2 cellular contexts compared by ENCODE assay signal in genomic region chr7:95180-95862, GRCh38.
TF ChIP-seq lines count a peak whose summit lies in the region.

No MANE protein-coding gene starts in this region.

TF ChIP-seq in SK-N-SH, 30 proteins besides CTCF, POLR2A, EP300 and RAD21 (continued from another document):
- TF ChIP-seq ZBTB33 (IDR thresholded peaks at IDR 0.05; ENCODE audit: borderline replicate concordance, low read depth), result no peak
- TF ChIP-seq RCOR1 (IDR thresholded peaks at IDR 0.05; ENCODE audit: low read length), result no peak
- no peak for TF ChIP-seq ELF1 (IDR thresholded peaks at IDR 0.05)
- no peak for TF ChIP-seq SIN3A (IDR thresholded peaks at IDR 0.05; ENCODE audit: borderline replicate concordance, low read depth, low read length)
- no peak for TF ChIP-seq FOXM1 (IDR thresholded peaks at IDR 0.05; ENCODE audit: low read depth)
- no peak for TF ChIP-seq REST (IDR thresholded peaks at IDR 0.05; ENCODE audit: low read depth, low read length)
- no peak for TF ChIP-seq MEF2A (IDR thresholded peaks at IDR 0.05; ENCODE audit: borderline replicate concordance, low read depth)
- no peak for TF ChIP-seq TCF12 (IDR thresholded peaks at IDR 0.05)
- TF ChIP-seq POLR2AphosphoS5 (IDR thresholded peaks at IDR 0.05; ENCODE audit: low read depth, low read length), result no peak
- TF ChIP-seq USF1 (IDR thresholded peaks at IDR 0.05; ENCODE audit: borderline replicate concordance, low read depth), result no peak
- no peak for TF ChIP-seq FOXJ3 (CRISPR knock-in tag; IDR thresholded peaks at IDR 0.05)
- no peak for TF ChIP-seq EZH2phosphoT487 (IDR thresholded peaks at IDR 0.05; ENCODE audit: borderline replicate concordance, low read depth)
- no peak for TF ChIP-seq SMC3 (IDR thresholded peaks at IDR 0.05; ENCODE audit: low read depth, low read length)
- no peak for TF ChIP-seq TAF1 (IDR thresholded peaks at IDR 0.05; ENCODE audit: borderline replicate concordance, low read depth, low read length)

TF ChIP-seq in SK-N-SH treated with all-trans-retinoic acid at 6 μM for 48 hours, 23 proteins besides CTCF, POLR2A, EP300 and RAD21:
- no peak for TF ChIP-seq TSHZ2 (CRISPR knock-in tag; IDR thresholded peaks at IDR 0.05)
- TF ChIP-seq OSR1 (CRISPR knock-in tag; IDR thresholded peaks at IDR 0.05), result no peak
- TF ChIP-seq ZFP3 (CRISPR knock-in tag; IDR thresholded peaks at IDR 0.05), result no peak
- TF ChIP-seq ESRRG (CRISPR knock-in tag; IDR thresholded peaks at IDR 0.05), result no peak
- TF ChIP-seq ZNF8 (CRISPR knock-in tag; IDR thresholded peaks at IDR 0.05), result no peak
- no peak for TF ChIP-seq GLIS3 (CRISPR knock-in tag; IDR thresholded peaks at IDR 0.05)
- no peak for TF ChIP-seq ARNTL (CRISPR knock-in tag; IDR thresholded peaks at IDR 0.05; ENCODE audit: borderline replicate concordance, low read depth)
- TF ChIP-seq CREB5 (CRISPR knock-in tag; IDR thresholded peaks at IDR 0.05; ENCODE audit: low read depth), result no peak
- TF ChIP-seq BACH2 (CRISPR knock-in tag; IDR thresholded peaks at IDR 0.05; ENCODE audit: borderline replicate concordance), result no peak
- TF ChIP-seq PPARA (CRISPR knock-in tag; IDR thresholded peaks at IDR 0.05; ENCODE audit: borderline replicate concordance), result no peak
- no peak for TF ChIP-seq ISL1 (CRISPR knock-in tag; IDR thresholded peaks at IDR 0.05)
- TF ChIP-seq RARB (CRISPR knock-in tag; IDR thresholded peaks at IDR 0.05), result no peak
- no peak for TF ChIP-seq CSDC2 (CRISPR knock-in tag; IDR thresholded peaks at IDR 0.05)
- TF ChIP-seq ZFP30 (CRISPR knock-in tag; IDR thresholded peaks at IDR 0.05), result no peak
- TF ChIP-seq ZNF565 (CRISPR knock-in tag; conservative IDR thresholded peaks at IDR 0.05; ENCODE audit: low read depth), result no peak
- no peak for TF ChIP-seq CSRNP3 (CRISPR knock-in tag; IDR thresholded peaks at IDR 0.05)
- no peak for TF ChIP-seq ZNF70 (CRISPR knock-in tag; IDR thresholded peaks at IDR 0.05)
